Comparison of ENCODE assay signal across 6 cellular contexts in the genomic region with DNA sequence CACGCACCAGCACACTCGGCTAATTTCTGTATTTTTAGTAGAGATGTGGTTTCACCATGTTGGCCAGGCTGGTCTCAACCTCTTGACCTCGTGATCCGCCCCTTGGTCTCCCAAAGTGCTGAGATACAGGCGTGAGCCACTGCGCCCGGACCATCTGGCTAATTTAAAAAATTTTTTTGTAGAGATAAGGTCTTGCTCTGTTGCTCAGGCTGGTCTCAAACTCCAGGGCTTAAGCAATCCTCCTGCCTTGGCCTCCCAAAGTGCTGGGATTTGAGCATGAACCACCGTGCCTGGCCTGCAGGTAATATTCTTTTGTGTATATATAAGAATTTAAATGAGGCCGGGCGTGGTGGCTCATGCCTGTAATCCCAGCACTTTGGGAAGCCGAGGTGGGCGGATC.
"Had no signal": no experiment of that assay in that cellular context is flagged by ENCODE, and none has a peak within 500 bp of the region (broad histone marks: within the 10 kb centered on the region; RNA-seq: fewer than 3 reads in every experiment).

No MANE protein-coding gene starts in this region.

- H3K27ac Mint-ChIP-seq: IgD-negative memory B cell had no signal

- H3K27ac ChIP-seq: HL-60 had no signal

- H3K4me3 Mint-ChIP-seq: IgD-negative memory B cell had no signal

- H3K27me3 Mint-ChIP-seq: IgD-negative memory B cell had no signal

- DNase-seq: IMR-90, KBM-7, KG1 had no signal

- H3K4me3 ChIP-seq: K562 had no signal
